19 cellular contexts compared by ENCODE assay signal in genomic region chr3:53199834-53200233, GRCh38. TPM values are rescaled to one million over a fixed set of nuclear protein-coding genes. Genes with fewer than 3 reads are reported as not detected.
DNase-seq lines count a peak whose midpoint lies in the region; ATAC-seq, FAIRE-seq and TF ChIP-seq lines count a peak whose summit lies in the region.
"Had no signal": no experiment of that assay in that cellular context is flagged by ENCODE, and none has a peak within 500 bp of the region (broad histone marks: within the 10 kb centered on the region; RNA-seq: fewer than 3 reads in every experiment).

No MANE protein-coding gene starts in this region.

- CTCF ChIA-PET in IMR-90 (lab: Yijun Ruan, JAX) = no interaction called here
- CTCF ChIA-PET in GM12878 (lab: Yijun Ruan, JAX) = interaction anchor here (0.6 to 11.3 kb wide), 9 partner anchors 20 to 508 kb away, joined by 3 to 476 read pairs (median 4); partner anchors contain the start of gene RFT1

- H4K20me1 ChIP-seq in IMR-90 (ENCODE audit: insufficient read depth, low read length) = no peaks in the 10 kb centered on the region
- no peaks in the 10 kb centered on the region for H4K20me1 ChIP-seq in GM12878 (ENCODE audit: control insufficient read depth, insufficient read depth)

- no peak overlapping the region for H2BK20ac ChIP-seq in IMR-90 (ENCODE audit: low read depth, low read length)

- no peak for FAIRE-seq in GM12878 (lab: Jason Lieb, UNC)

- no peak overlapping the region for H3K4me2 ChIP-seq in IMR-90 (ENCODE audit: low read depth, low read length)
- no peak overlapping the region for H3K4me2 ChIP-seq in GM12878 (ENCODE audit: control insufficient read depth, insufficient read depth)

- BruUV-seq in IMR-90 (replicated peaks; lab: Mats Ljungman, UMichigan) (no TSS peak), GM12878 (replicated peaks; lab: Mats Ljungman, UMichigan) (TSS peak; percentile 34)

- H4K91ac ChIP-seq in IMR-90 (ENCODE audit: insufficient read depth, low read depth, low read length) = no peak overlapping the region

- no peaks in the 10 kb centered on the region for H3K9me3 Mint-ChIP-seq in stimulated activated naive CD8-positive, alpha-beta T cell treated with anti-CD3 and anti-CD28 coated beads, Interleukin-15, amount 100 ng/mL, for 72 hours
- no peaks in the 10 kb centered on the region for H3K9me3 Mint-ChIP-seq in stimulated activated naive B cell treated with anti-CD40 and anti-IgM and Interleukin-4, amounts not matched to agents 10 μg/mL and 1 μg/mL and 100 μg/mL, for 72 hours
- H3K9me3 Mint-ChIP-seq in stimulated activated memory B cell treated with anti-CD40 and anti-IgM and Interleukin-4, amounts not matched to agents 10 μg/mL and 1 μg/mL and 100 μg/mL, for 72 hours = no peaks in the 10 kb centered on the region
- H3K9me3 Mint-ChIP-seq: activated CD4-positive, alpha-beta T cell treated with anti-CD3 and anti-CD28 coated beads, Interleukin-2, amount 10 ng/mL, durations not matched to agents 24 days and 14 days; activated naive CD4-positive, alpha-beta T cell treated with anti-CD3 and anti-CD28 coated beads, Interleukin-2, amount 50 U/mL, for 24 hours had no signal

- no peak overlapping the region for H3K56ac ChIP-seq in IMR-90 (ENCODE audit: extremely low read depth, insufficient read depth, low read length)

- TF ChIP-seq EP300 in GM12878 (IDR thresholded peaks at IDR 0.05; ENCODE audit: borderline replicate concordance in 1 of 2, control insufficient read depth in 1 of 2, low read depth in 2 of 2, low read length in 2 of 2) = no peak

- SMC1A ChIA-PET in GM12878 (lab: Charles Lee; ENCODE audit: uncharacterized antibody, unreplicated experiment) = interaction anchor here (1.4 to 8.2 kb wide), 4 partner anchors 14 to 85 kb away, joined by 3 to 227 read pairs (median 14); partner anchors contain the start of gene RFT1

- TF ChIP-seq POLR2A in IMR-90 (IDR thresholded peaks at IDR 0.05; ENCODE audit: low read depth, low read length) (no peak), GM12878 (IDR thresholded peaks at IDR 0.05; ENCODE audit: low read depth, low read length) (no peak)

- H4K5ac ChIP-seq in IMR-90 (ENCODE audit: low read depth, low read length) = no peak overlapping the region

- H3K27ac ChIP-seq in IMR-90 (ENCODE audit: insufficient read depth, low read length) (no peak overlapping the region), GM12878 (ENCODE audit: control insufficient read depth, insufficient read depth) (no peak overlapping the region)
- H3K27ac ChIP-seq: thoracic aorta had no signal

- WGBS in IMR-90 (ENCODE audit: extremely low coverage in 2 of 2, insufficient read length in 1 of 2), 2 experiments = 40% methylated on average over 1 of the region's 3 CpGs; no CpG with 5 or more reads in 1 of the 2 experiments
- WGBS in GM12878 (ENCODE audit: insufficient coverage, insufficient replicate concordance, low lambda C conversion rate, missing lambda C conversion rate) = 61% methylated on average over 3 of the region's 3 CpGs

- no peaks in the 10 kb centered on the region for H3K9me3 ChIP-seq in IMR-90 (ENCODE audit: control insufficient read depth, insufficient read depth, low read length)
- no peaks in the 10 kb centered on the region for H3K9me3 ChIP-seq in GM12878 (replicated peaks; ENCODE audit: control insufficient read depth, insufficient read depth, low read length)
- H3K9me3 ChIP-seq: thoracic aorta had no signal

- no peak overlapping the region for H3K23ac ChIP-seq in IMR-90 (ENCODE audit: low read depth, low read length)

- peaks cover 20% of the 10 kb centered on the region for H3K4me1 Mint-ChIP-seq in stimulated activated naive CD8-positive, alpha-beta T cell treated with anti-CD3 and anti-CD28 coated beads, Interleukin-15, amount 100 ng/mL, for 72 hours
- H3K4me1 Mint-ChIP-seq in stimulated activated naive B cell treated with anti-CD40 and anti-IgM and Interleukin-4, amounts not matched to agents 10 μg/mL and 1 μg/mL and 100 μg/mL, for 72 hours = peaks cover 13 to 16% of the 10 kb centered on the region in 2 donors
- H3K4me1 Mint-ChIP-seq in stimulated activated memory B cell treated with anti-CD40 and anti-IgM and Interleukin-4, amounts not matched to agents 10 μg/mL and 1 μg/mL and 100 μg/mL, for 72 hours = peaks cover 12% of the 10 kb centered on the region

- H2AK9ac ChIP-seq in IMR-90 (replicated peaks; ENCODE audit: low read depth, low read length, poor library complexity) = no peak overlapping the region

- H3K4ac ChIP-seq in IMR-90 (ENCODE audit: low read depth, low read length) = no peak overlapping the region

- H3K79me1 ChIP-seq in IMR-90 (ENCODE audit: low read depth in 1 of 2, low read length in 2 of 2) = no peaks in the 10 kb centered on the region

- no peak overlapping the region for H3K27ac Mint-ChIP-seq in stimulated activated naive CD8-positive, alpha-beta T cell treated with anti-CD3 and anti-CD28 coated beads, Interleukin-15, amount 100 ng/mL, for 72 hours
- peak overlapping the region; percentile 3 for H3K27ac Mint-ChIP-seq in stimulated activated naive B cell treated with anti-CD40 and anti-IgM and Interleukin-4, amounts not matched to agents 10 μg/mL and 1 μg/mL and 100 μg/mL, for 72 hours
- no peak overlapping the region for H3K27ac Mint-ChIP-seq in stimulated activated memory B cell treated with anti-CD40 and anti-IgM and Interleukin-4, amounts not matched to agents 10 μg/mL and 1 μg/mL and 100 μg/mL, for 72 hours
- H3K27ac Mint-ChIP-seq: activated CD4-positive, alpha-beta T cell treated with anti-CD3 and anti-CD28 coated beads, Interleukin-2, amount 10 ng/mL, durations not matched to agents 24 days and 14 days; activated naive CD4-positive, alpha-beta T cell treated with anti-CD3 and anti-CD28 coated beads, Interleukin-2, amount 50 U/mL, for 24 hours had no signal

- peaks cover 15% of the 10 kb centered on the region for H3K27me3 Mint-ChIP-seq in stimulated activated naive CD8-positive, alpha-beta T cell treated with anti-CD3 and anti-CD28 coated beads, Interleukin-15, amount 100 ng/mL, for 72 hours
- no peaks in the 10 kb centered on the region for H3K27me3 Mint-ChIP-seq in stimulated activated naive B cell treated with anti-CD40 and anti-IgM and Interleukin-4, amounts not matched to agents 10 μg/mL and 1 μg/mL and 100 μg/mL, for 72 hours
- no peaks in the 10 kb centered on the region for H3K27me3 Mint-ChIP-seq in stimulated activated memory B cell treated with anti-CD40 and anti-IgM and Interleukin-4, amounts not matched to agents 10 μg/mL and 1 μg/mL and 100 μg/mL, for 72 hours
- H3K27me3 Mint-ChIP-seq: activated CD4-positive, alpha-beta T cell treated with anti-CD3 and anti-CD28 coated beads, Interleukin-2, amount 10 ng/mL, durations not matched to agents 24 days and 14 days; activated naive CD4-positive, alpha-beta T cell treated with anti-CD3 and anti-CD28 coated beads, Interleukin-2, amount 50 U/mL, for 24 hours had no signal

- H2BK120ac ChIP-seq in IMR-90 (ENCODE audit: low read depth, low read length) = no peak overlapping the region

- no peak overlapping the region for H3K14ac ChIP-seq in IMR-90 (replicated peaks; ENCODE audit: low read depth, low read length)

- RAD21 ChIA-PET in GM12878 (lab: Charles Lee; ENCODE audit: unreplicated experiment) = interaction anchor here (1.2 kb wide), 1 partner anchor 86 kb away, joined by 4 read pairs; no protein-coding TSS in a partner anchor

- no peak overlapping the region for H3K4me3 ChIP-seq in IMR-90 (ENCODE audit: insufficient read depth, low read depth, low read length)
- no peak overlapping the region for H3K4me3 ChIP-seq in GM12878
- H3K4me3 ChIP-seq: thoracic aorta had no signal

- H3K4me1 ChIP-seq in IMR-90 (ENCODE audit: control insufficient read depth, insufficient read depth, low read length) (peaks cover 4% of the 10 kb centered on the region), GM12878 (ENCODE audit: control insufficient read depth, insufficient read depth, low read length) (peaks cover 16% of the 10 kb centered on the region)

- H3K27me3 ChIP-seq in IMR-90 (ENCODE audit: control insufficient read depth, insufficient read depth, low read length) = no peaks in the 10 kb centered on the region; the same call in 1 of the 2 replicates
- no peaks in the 10 kb centered on the region for H3K27me3 ChIP-seq in GM12878 (replicated peaks in 1 of 2; ENCODE audit: control insufficient read depth in 2 of 2, insufficient read depth in 2 of 2, low read length in 1 of 2)

- no peak overlapping the region for H2BK15ac ChIP-seq in IMR-90 (ENCODE audit: low read depth, low read length)

- no peak overlapping the region for H2AFZ ChIP-seq in IMR-90 (replicated peaks; ENCODE audit: low read length, poor library complexity)
- H2AFZ ChIP-seq in GM12878 (ENCODE audit: control insufficient read depth, low read depth, low read length) = no peak overlapping the region

- POLR2A ChIA-PET in IMR-90 (lab: Charles Lee; ENCODE audit: unreplicated experiment) (no interaction called here), GM12878 (lab: Charles Lee) (no interaction called here)

- peaks cover 6 to 13% of the 10 kb centered on the region in 2 donors for H3K36me3 Mint-ChIP-seq in stimulated activated naive B cell treated with anti-CD40 and anti-IgM and Interleukin-4, amounts not matched to agents 10 μg/mL and 1 μg/mL and 100 μg/mL, for 72 hours
- H3K36me3 Mint-ChIP-seq in stimulated activated memory B cell treated with anti-CD40 and anti-IgM and Interleukin-4, amounts not matched to agents 10 μg/mL and 1 μg/mL and 100 μg/mL, for 72 hours = peaks cover 7% of the 10 kb centered on the region

- H3K18ac ChIP-seq in IMR-90 (ENCODE audit: low read depth, low read length) = no peak overlapping the region

- H3K4me3 Mint-ChIP-seq in stimulated activated naive CD8-positive, alpha-beta T cell treated with anti-CD3 and anti-CD28 coated beads, Interleukin-15, amount 100 ng/mL, for 72 hours = no peak overlapping the region
- H3K4me3 Mint-ChIP-seq in stimulated activated naive B cell treated with anti-CD40 and anti-IgM and Interleukin-4, amounts not matched to agents 10 μg/mL and 1 μg/mL and 100 μg/mL, for 72 hours = no peak overlapping the region
- H3K4me3 Mint-ChIP-seq in stimulated activated memory B cell treated with anti-CD40 and anti-IgM and Interleukin-4, amounts not matched to agents 10 μg/mL and 1 μg/mL and 100 μg/mL, for 72 hours = no peak overlapping the region
- H3K4me3 Mint-ChIP-seq: activated CD4-positive, alpha-beta T cell treated with anti-CD3 and anti-CD28 coated beads, Interleukin-2, amount 10 ng/mL, durations not matched to agents 24 days and 14 days; activated naive CD4-positive, alpha-beta T cell treated with anti-CD3 and anti-CD28 coated beads, Interleukin-2, amount 50 U/mL, for 24 hours had no signal

- no peak for TF ChIP-seq RAD21 in IMR-90 (IDR thresholded peaks at IDR 0.05; ENCODE audit: low read length)
- TF ChIP-seq RAD21 in GM12878 (IDR thresholded peaks at IDR 0.05; ENCODE audit: insufficient read depth, low read depth, low read length) = peak; percentile 36; the same call in 1 of the 2 replicates

- H3K36me3 ChIP-seq in IMR-90 (ENCODE audit: control insufficient read depth, insufficient read depth, low read length) (no peaks in the 10 kb centered on the region), GM12878 (ENCODE audit: control insufficient read depth in 2 of 2, insufficient read depth in 2 of 2, low read length in 1 of 2) (no peaks in the 10 kb centered on the region; a peak in 2 of 4 replicates)
- H3K36me3 ChIP-seq: thoracic aorta had no signal

- no peak overlapping the region for H4K8ac ChIP-seq in IMR-90 (ENCODE audit: low read depth in 2 of 2, low read length in 2 of 2)

- H2BK5ac ChIP-seq in IMR-90 (ENCODE audit: low read depth, low read length, poor library complexity, severe bottlenecking) = no peak overlapping the region

- intact Hi-C loops in IMR-90 (cut with micrococcal nuclease) (no loop called here), GM12878 (cut with micrococcal nuclease; ENCODE audit: unreplicated experiment) (no loop called here)

- H3K79me2 ChIP-seq in GM12878 (ENCODE audit: control insufficient read depth, insufficient read depth, low read length) = peaks cover 8% of the 10 kb centered on the region

- in situ Hi-C loops in IMR-90 (cut with MboI; ENCODE audit: low sequenced_read_pairs) = loop anchor here (25.0 kb wide), 1 partner anchor 512 kb away; no protein-coding TSS in a partner anchor
- in situ Hi-C loops in GM12878 (cut with MboI) = loop anchor here (5.0 kb wide), 1 partner anchor 68 kb away; the partner anchor contains the start of gene RFT1

- no peaks in the 10 kb centered on the region for H3K9me1 ChIP-seq in IMR-90 (ENCODE audit: insufficient read depth, low read length)

- H3K9ac ChIP-seq in IMR-90 (ENCODE audit: low read depth, low read length) (no peak overlapping the region), GM12878 (ENCODE audit: control insufficient read depth, insufficient read depth, low read length) (no peak overlapping the region)

- peak; percentile 58 for ATAC-seq in stimulated activated naive CD8-positive, alpha-beta T cell treated with anti-CD3 and anti-CD28 coated beads, Interleukin-15, amount 100 ng/mL, for 72 hours
- ATAC-seq in stimulated activated naive CD8-positive, alpha-beta T cell treated with anti-CD3 and anti-CD28 coated beads, Interleukin-15, Interleukin-2, amounts not matched to agents 100 U/mL and 50 U/mL, for 24 hours = no peak
- ATAC-seq in IMR-90 (ENCODE audit: low read depth) (no peak), GM12878 (no peak)
- ATAC-seq in stimulated activated naive B cell treated with anti-CD40 and anti-IgM and Interleukin-4, amounts not matched to agents 10 μg/mL and 1 μg/mL and 100 μg/mL, for 72 hours (replicated peaks) = no peak
- no peak for ATAC-seq in stimulated activated memory B cell treated with anti-CD40 and anti-IgM and Interleukin-4, amounts not matched to agents 10 μg/mL and 1 μg/mL and 100 μg/mL, for 72 hours

- TF ChIP-seq CTCF in IMR-90 (conservative IDR thresholded peaks at IDR 0.05; ENCODE audit: low read depth, low read length) = peak; percentile 9; the same call in 1 of the 2 replicates
- peak; percentile 16 to 27 (median 26); a peak in 3 of 6 replicates for TF ChIP-seq CTCF in GM12878 (IDR thresholded peaks at IDR 0.05 in 2 of 3, conservative IDR thresholded peaks at IDR 0.05 in 1 of 3; ENCODE audit: control insufficient read depth in 2 of 3, extremely low read depth in 1 of 3, insufficient read depth in 1 of 3, low read depth in 3 of 3, low read length in 3 of 3)

- no peak overlapping the region for H2AK5ac ChIP-seq in IMR-90 (ENCODE audit: low read depth, low read length)

- DNase-seq in stimulated activated naive CD8-positive, alpha-beta T cell treated with anti-CD3 and anti-CD28 coated beads, Interleukin-15, amount 100 ng/mL, for 72 hours = no peak
- DNase-seq in stimulated activated naive CD8-positive, alpha-beta T cell treated with anti-CD3 and anti-CD28 coated beads, Interleukin-15, Interleukin-2, amounts not matched to agents 100 U/mL and 50 U/mL, for 24 hours = no peak
- DNase-seq in IMR-90 (no peak), GM12878 (ENCODE audit: low read depth, low spot score) (no peak), COLO829 (ENCODE audit: low spot score) (no peak), NCI-H82 treated with DMSO at 0.1 percent for 48 hours (lab: John Stamatoyannopoulos, UW; ENCODE audit: unreplicated experiment) (no peak)
- no peak for DNase-seq in stimulated activated naive B cell treated with anti-CD40 and anti-IgM and Interleukin-4, amounts not matched to agents 10 μg/mL and 1 μg/mL and 100 μg/mL, for 72 hours
- DNase-seq: activated CD4-positive, alpha-beta T cell treated with anti-CD3 and anti-CD28 coated beads, Interleukin-2, amount 10 ng/mL, durations not matched to agents 24 days and 14 days; Calu3; effector CD8-positive, alpha-beta T cell; MV-4-11; NCI-H2029 treated with DMSO at 0.1 percent for 48 hours; NK-92 treated with Interleukin-12 subunit alpha and Interleukin-12 subunit beta, amount 100 ng/mL, for 24 hours; SHP77 treated with DMSO at 0.1 percent for 48 hours; stimulated activated CD4-positive, alpha-beta T cell treated with anti-CD3 and anti-CD28 coated beads, Interleukin-4, amount 100 ng/mL, for 1 hour; T1000 had no signal

- dilution Hi-C loops in IMR-90 (cut with HindIII; ENCODE audit: low sequenced_read_pairs, unreplicated experiment) = no loop called here

RNA-seq across cellular contexts. Expression of gene PRKCD, which starts 38.8 kb away (rescaled TPM):
- total RNA-seq in IMR-90 (2012; rRNA removed) = 3.3 and 4.3 TPM in 2 replicates
- 19.0 TPM in 2 replicates for polyA plus RNA-seq in IMR-90 (2012; rRNA removed)
- polyA plus RNA-seq in IMR-90 (2012; cell fraction: cytosol; rRNA removed) = 17.1 and 19.0 TPM in 2 replicates
- 26.5 and 37.5 TPM in 2 replicates for polyA plus RNA-seq in IMR-90 (2012; cell fraction: nucleus; rRNA removed; ENCODE audit: low replicate concordance)
- total RNA-seq in GM12878 (2013; cell fraction: nucleolus; rRNA removed) = 13.2 and 14.9 TPM in 2 replicates
- 12.5 and 17.3 TPM in 2 replicates for total RNA-seq in GM12878 (2014; rRNA removed)
- total RNA-seq in GM12878 (2014; rRNA removed; fragmentation: Illumina TruSeq; extraction: Trizol) = 28.0 TPM in 2 replicates
- total RNA-seq in GM12878 (2021) = 78.3 and 81.7 TPM in 2 replicates
- polyA plus RNA-seq in GM12878 (2011; ENCODE audit: low read depth) = 27.9 TPM
- polyA plus RNA-seq in GM12878 (2011; rRNA removed) = 69.0 and 114 TPM in 2 replicates
- 110 and 139 TPM in 2 replicates for polyA plus RNA-seq in GM12878 (2011; cell fraction: cytosol; rRNA removed)
- polyA plus RNA-seq in GM12878 (2011; cell fraction: nucleus; rRNA removed) = 155 and 176 TPM in 2 replicates
- 57.8 and 64.6 TPM in 2 replicates for polyA plus RNA-seq in GM12878 (2012)
- 79.1 and 90.0 TPM in 2 replicates for polyA plus RNA-seq in GM12878 (2014; fragmentation: Illumina TruSeq; extraction: Trizol)
- polyA plus RNA-seq in GM12878 (2014; fragmentation: Nextera tagmentation; extraction: Ambion mirVana) = 10 to 100 TPM; 13.2 to 22.1 TPM
- polyA plus RNA-seq in GM12878 (2014; rRNA removed) = 85.7 and 90.7 TPM in 2 replicates
- polyA plus RNA-seq in GM12878 (2016; fragmentation: Nextera tagmentation; extraction: Ambion mirVana) = 10 to 100 TPM; 10.0 to 56.8 TPM
- polyA minus RNA-seq in GM12878 (2011; rRNA and poly(A)+ RNA removed) = 123 and 129 TPM in 2 replicates
- 34.2 and 36.8 TPM in 2 replicates for polyA minus RNA-seq in GM12878 (2011; cell fraction: cytosol; rRNA and poly(A)+ RNA removed)
- polyA minus RNA-seq in GM12878 (2011; cell fraction: nucleus; rRNA and poly(A)+ RNA removed) = 40.1 and 59.2 TPM in 2 replicates

RNA-seq across cellular contexts. Expression of gene TKT, which starts 56.0 kb away (rescaled TPM):
- total RNA-seq in IMR-90 (2012; rRNA removed) = 301 and 349 TPM in 2 replicates
- polyA plus RNA-seq in IMR-90 (2012; rRNA removed) = 280 and 325 TPM in 2 replicates
- 199 and 222 TPM in 2 replicates for polyA plus RNA-seq in IMR-90 (2012; cell fraction: cytosol; rRNA removed)
- 167 and 314 TPM in 2 replicates for polyA plus RNA-seq in IMR-90 (2012; cell fraction: nucleus; rRNA removed; ENCODE audit: low replicate concordance)
- 106 and 122 TPM in 2 replicates for total RNA-seq in GM12878 (2013; cell fraction: nucleolus; rRNA removed)
- 331 and 385 TPM in 2 replicates for total RNA-seq in GM12878 (2014; rRNA removed)
- 128 and 136 TPM in 2 replicates for total RNA-seq in GM12878 (2014; rRNA removed; fragmentation: Illumina TruSeq; extraction: Trizol)
- total RNA-seq in GM12878 (2021) = 331 and 349 TPM in 2 replicates
- polyA plus RNA-seq in GM12878 (2011; ENCODE audit: low read depth) = 70.6 TPM
- polyA plus RNA-seq in GM12878 (2011; rRNA removed) = 37.2 and 113 TPM in 2 replicates
- 108 and 112 TPM in 2 replicates for polyA plus RNA-seq in GM12878 (2011; cell fraction: cytosol; rRNA removed)
- polyA plus RNA-seq in GM12878 (2011; cell fraction: nucleus; rRNA removed) = 176 and 234 TPM in 2 replicates
- 182 and 245 TPM in 2 replicates for polyA plus RNA-seq in GM12878 (2012)
- 49.7 and 140 TPM in 2 replicates for polyA plus RNA-seq in GM12878 (2014; fragmentation: Illumina TruSeq; extraction: Trizol)
- 10 to 100 TPM; 56.4 to 98.3 TPM for polyA plus RNA-seq in GM12878 (2014; fragmentation: Nextera tagmentation; extraction: Ambion mirVana)
- 238 and 298 TPM in 2 replicates for polyA plus RNA-seq in GM12878 (2014; rRNA removed)
- polyA plus RNA-seq in GM12878 (2016; fragmentation: Nextera tagmentation; extraction: Ambion mirVana) = 100 to 1,000 TPM; 147 to 156 TPM
- 84.9 and 143 TPM in 2 replicates for polyA minus RNA-seq in GM12878 (2011; rRNA and poly(A)+ RNA removed)
- polyA minus RNA-seq in GM12878 (2011; cell fraction: cytosol; rRNA and poly(A)+ RNA removed) = 96.5 and 97.3 TPM in 2 replicates
- polyA minus RNA-seq in GM12878 (2011; cell fraction: nucleus; rRNA and poly(A)+ RNA removed) = 44.6 and 71.2 TPM in 2 replicates
